Comparison of ENCODE assay signal across 27 cellular contexts in the genomic region with DNA sequence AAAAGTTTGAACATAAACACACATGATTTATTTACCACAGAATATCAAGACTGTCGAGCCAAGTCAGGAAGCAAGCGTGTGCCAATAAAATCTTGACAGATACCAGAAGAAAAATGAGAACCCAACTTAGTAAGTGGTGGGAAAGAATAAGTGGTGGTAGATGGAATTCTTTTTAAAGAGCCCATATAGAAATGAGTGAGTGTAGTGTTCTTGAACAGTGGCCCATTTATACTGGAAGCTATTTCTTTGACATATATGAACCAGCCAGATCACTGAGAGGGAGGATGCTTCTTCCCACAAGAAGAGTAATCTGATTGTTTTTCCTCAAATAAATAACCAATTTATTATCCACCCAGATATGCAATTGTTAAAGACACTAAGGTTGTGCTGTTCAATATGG.
"Had no signal": no experiment of that assay in that cellular context is flagged by ENCODE, and none has a peak within 500 bp of the region (broad histone marks: within the 10 kb centered on the region; RNA-seq: fewer than 3 reads in every experiment).

No MANE protein-coding gene starts in this region.

- H3K27me3 Mint-ChIP-seq: progenitor cell of endocrine pancreas, type B pancreatic cell had no signal

- H3K4me3 Mint-ChIP-seq: natural killer cell; nephron; neural progenitor cell; stimulated activated effector memory CD8-positive, alpha-beta T cell treated with anti-CD3 and anti-CD28 coated beads, Interleukin-12 subunit alpha, Interleukin-12 subunit beta, amount 100 ng/mL, for 72 hours; stimulated activated naive B cell treated with anti-CD40 and anti-IgM and Interleukin-4, amounts not matched to agents 10 μg/mL and 1 μg/mL and 100 μg/mL, for 72 hours; stimulated activated naive CD8-positive, alpha-beta T cell treated with anti-CD3 and anti-CD28 coated beads, Interleukin-15, Interleukin-2, amounts not matched to agents 100 ng/mL and 50 ng/mL, for 24 hours; type B pancreatic cell had no signal

- H3K9me3 Mint-ChIP-seq: nephron; neural progenitor cell; stimulated activated effector memory CD8-positive, alpha-beta T cell treated with anti-CD3 and anti-CD28 coated beads, Interleukin-12 subunit alpha, Interleukin-12 subunit beta, amount 100 ng/mL, for 72 hours; stimulated activated naive CD8-positive, alpha-beta T cell treated with anti-CD3 and anti-CD28 coated beads, Interleukin-15, Interleukin-2, amounts not matched to agents 100 ng/mL and 50 ng/mL, for 24 hours had no signal

- H3K27ac Mint-ChIP-seq: natural killer cell; nephron; neural progenitor cell; progenitor cell of endocrine pancreas; stimulated activated effector memory CD8-positive, alpha-beta T cell treated with anti-CD3 and anti-CD28 coated beads, Interleukin-12 subunit alpha, Interleukin-12 subunit beta, amount 100 ng/mL, for 72 hours; stimulated activated naive B cell treated with anti-CD40 and anti-IgM and Interleukin-4, amounts not matched to agents 10 μg/mL and 1 μg/mL and 100 μg/mL, for 72 hours; stimulated activated naive CD8-positive, alpha-beta T cell treated with anti-CD3 and anti-CD28 coated beads, Interleukin-15, Interleukin-2, amounts not matched to agents 100 ng/mL and 50 ng/mL, for 24 hours; type B pancreatic cell had no signal

- H3K4me1 Mint-ChIP-seq: natural killer cell; stimulated activated effector memory CD8-positive, alpha-beta T cell treated with anti-CD3 and anti-CD28 coated beads, Interleukin-12 subunit alpha, Interleukin-12 subunit beta, amount 100 ng/mL, for 72 hours; stimulated activated naive B cell treated with anti-CD40 and anti-IgM and Interleukin-4, amounts not matched to agents 10 μg/mL and 1 μg/mL and 100 μg/mL, for 72 hours had no signal

- DNase-seq: natural killer cell; occipital lobe; ovary; posterior cingulate gyrus; psoas muscle; right cardiac atrium; right lobe of liver; sigmoid colon; stimulated activated CD4-positive, alpha-beta T cell treated with anti-CD3 and anti-CD28 coated beads, Interleukin-15, amount 100 ng/mL, for 24 hours; stimulated activated CD4-positive, alpha-beta T cell treated with anti-CD3 and anti-CD28 coated beads, Interleukin-2, amount 100 ng/mL, for 24 hours; stimulated activated CD4-positive, alpha-beta T cell treated with anti-CD3 and anti-CD28 coated beads, Interleukin-2, amount 100 ng/mL, for 48 hours; stimulated activated CD4-positive, alpha-beta T cell treated with anti-CD3 and anti-CD28 coated beads, Interleukin-4, amount 100 ng/mL, for 24 hours; stimulated activated naive B cell treated with anti-CD40 and anti-IgM and Interleukin-4, amounts not matched to agents 10 μg/mL and 1 μg/mL and 100 μg/mL, for 72 hours; stimulated activated naive CD4-positive, alpha-beta T cell treated with Interleukin-2 at 50 U/mL for 16 hours; stomach; thyroid gland; transverse colon; upper lobe of right lung; uterus had no signal

- ATAC-seq: natural killer cell; psoas muscle; right cardiac atrium; right lobe of liver; stimulated activated effector memory CD8-positive, alpha-beta T cell treated with anti-CD3 and anti-CD28 coated beads, Interleukin-12 subunit alpha, Interleukin-12 subunit beta, amount 100 ng/mL, for 72 hours; stimulated activated naive B cell treated with anti-CD40 and anti-IgM and Interleukin-4, amounts not matched to agents 10 μg/mL and 1 μg/mL and 100 μg/mL, for 72 hours; upper lobe of right lung had no signal

- H3K36me3 Mint-ChIP-seq: natural killer cell; neural progenitor cell; stimulated activated effector memory CD8-positive, alpha-beta T cell treated with anti-CD3 and anti-CD28 coated beads, Interleukin-12 subunit alpha, Interleukin-12 subunit beta, amount 100 ng/mL, for 72 hours; stimulated activated naive B cell treated with anti-CD40 and anti-IgM and Interleukin-4, amounts not matched to agents 10 μg/mL and 1 μg/mL and 100 μg/mL, for 72 hours had no signal

- H3K27ac ChIP-seq: neural progenitor cell, ovary, parathyroid adenoma, psoas muscle, right lobe of liver, sigmoid colon, stomach, thoracic aorta, thyroid gland, transverse colon, upper lobe of right lung, uterus had no signal

- H3K27me3 ChIP-seq: neural progenitor cell, ovary, right lobe of liver, sigmoid colon, thyroid gland, transverse colon, upper lobe of right lung, uterus had no signal

- H3K9me3 ChIP-seq: ovary, psoas muscle, right lobe of liver, sigmoid colon, stomach, thoracic aorta, thyroid gland, transverse colon, upper lobe of right lung, uterus had no signal
